9 cellular contexts compared by ENCODE assay signal in genomic region chr22:28955817-28956216, GRCh38.
DNase-seq lines count a peak whose midpoint lies in the region; ATAC-seq and TF ChIP-seq lines count a peak whose summit lies in the region.
"Had no signal": no experiment of that assay in that cellular context is flagged by ENCODE, and none has a peak within 500 bp of the region (broad histone marks: within the 10 kb centered on the region; RNA-seq: fewer than 3 reads in every experiment).

No MANE protein-coding gene starts in this region.

- H3K18ac ChIP-seq in trophoblast cell (ENCODE audit: low read length) = peak overlapping the region; percentile 67

- no peak overlapping the region for H2AK5ac ChIP-seq in trophoblast cell (ENCODE audit: low read length)

- no peak overlapping the region for H2AFZ ChIP-seq in trophoblast cell (ENCODE audit: insufficient read depth, low read length, poor library complexity)

- no peak overlapping the region for H2BK120ac ChIP-seq in trophoblast cell (ENCODE audit: insufficient read depth, low read length, poor library complexity)

- TF ChIP-seq CTCF in RWPE1 (conservative IDR thresholded peaks at IDR 0.05; ENCODE audit: low read depth) = no peak

- no peak overlapping the region for H4K12ac ChIP-seq in trophoblast cell (ENCODE audit: low read depth, low read length)

- peaks cover 2% of the 10 kb centered on the region for H3K79me1 ChIP-seq in trophoblast cell (ENCODE audit: low read length)

- H3K36me3 ChIP-seq in trophoblast cell (ENCODE audit: control insufficient read depth in 1 of 2, insufficient read depth in 2 of 2, low read length in 2 of 2) = peaks cover 0 to 2% of the 10 kb centered on the region in 2 experiments

- no peak overlapping the region for H2BK5ac ChIP-seq in trophoblast cell (ENCODE audit: low read depth, low read length, poor library complexity)

- WGBS in trophoblast cell (ENCODE audit: extremely low coverage, insufficient coverage, insufficient read length) = no CpG with 5 or more reads among the region's 5 CpGs

- H3K4me2 ChIP-seq in trophoblast cell (ENCODE audit: low read length) = no peak overlapping the region

- no peak overlapping the region for H3K14ac ChIP-seq in trophoblast cell (ENCODE audit: low read length)

- no peaks in the 10 kb centered on the region for H3K9me3 ChIP-seq in trophoblast cell (ENCODE audit: insufficient read depth, low read depth, low read length)

- no peak overlapping the region for H3K9ac ChIP-seq in trophoblast cell (ENCODE audit: low read length)

- POLR2A ChIA-PET in RWPE1 (lab: Yijun Ruan, JAX; ENCODE audit: low non-redundant PET) = no interaction called here

- H3K27me3 ChIP-seq in trophoblast cell (ENCODE audit: insufficient read depth, low read length) = no peaks in the 10 kb centered on the region

- no peak overlapping the region for H3K23ac ChIP-seq in trophoblast cell (ENCODE audit: low read length)

- peaks cover 12 to 14% of the 10 kb centered on the region in 2 experiments for H3K4me1 ChIP-seq in trophoblast cell (ENCODE audit: control insufficient read depth in 1 of 2, insufficient read depth in 2 of 2, low read length in 2 of 2)

- no peak overlapping the region for H2BK12ac ChIP-seq in trophoblast cell (ENCODE audit: low read length)

- no peaks in the 10 kb centered on the region for H3K79me2 ChIP-seq in trophoblast cell (ENCODE audit: control insufficient read depth, insufficient read depth, low read length, poor library complexity)

- H4K91ac ChIP-seq in trophoblast cell (ENCODE audit: low read depth, low read length) = no peak overlapping the region

- H4K8ac ChIP-seq in trophoblast cell (ENCODE audit: low read depth, low read length) = no peak overlapping the region

- peak overlapping the region; percentile 36 for H3K4ac ChIP-seq in trophoblast cell (ENCODE audit: low read depth, low read length)

- CTCF ChIA-PET in RWPE1 (lab: Yijun Ruan, JAX) = no interaction called here

- H3K27ac ChIP-seq in trophoblast cell (ENCODE audit: low read depth, low read length) = no peak overlapping the region
- H3K27ac ChIP-seq in RWPE1 = no peak overlapping the region
- H3K27ac ChIP-seq: VCaP had no signal

- DNase-seq in Daoy (ENCODE audit: low read depth) = peak; percentile 52
- peak; percentile 98 for DNase-seq in MV-4-11 (lab: John Stamatoyannopoulos, UW)
- DNase-seq in activated T-cell treated with anti-CD3 and anti-CD28 coated beads for 4 hours = peak; percentile 38
- no peak for DNase-seq in trophoblast cell
- no peak for DNase-seq in NCI-H146 treated with DMSO at 0.1 percent for 48 hours (lab: John Stamatoyannopoulos, UW; ENCODE audit: unreplicated experiment)
- no peak for DNase-seq in RWPE1 (ENCODE audit: low spot score)

- ATAC-seq in HG03108 (IDR thresholded peaks at IDR 0.05; ENCODE audit: unreplicated experiment) (no peak), HG02642 (IDR thresholded peaks at IDR 0.05; ENCODE audit: poor library complexity, unreplicated experiment) (no peak)

- no peak overlapping the region for H3K4me3 ChIP-seq in trophoblast cell (ENCODE audit: low read depth, low read length)

Comparison
In these comparisons a context has a peak if more than half of its experiments do, and no peak if none do; other contexts are left out.
1. DNase-seq: peak in Daoy (single experiment), MV-4-11 (single experiment) and activated T-cell treated with anti-CD3 and anti-CD28 coated beads for 4 hours (single experiment); none in trophoblast cell (0 of 2), NCI-H146 treated with DMSO at 0.1 percent for 48 hours (single experiment) and RWPE1 (single experiment).